Comparison of ENCODE assay signal across 8 cellular contexts in genomic region chr9:95167998-95168397, GRCh38.
A peak's percentile ranks its signal among the peaks of the same experiment; 100 is the strongest.
DNase-seq lines count a peak whose midpoint lies in the region; ATAC-seq and TF ChIP-seq lines count a peak whose summit lies in the region.

No MANE protein-coding gene starts in this region.

- peak overlapping the region; percentile 85; the same call in 1 of the 2 replicates for H4K91ac ChIP-seq in IMR-90 (ENCODE audit: insufficient read depth, low read depth, low read length)

- H2BK5ac ChIP-seq in IMR-90 (ENCODE audit: low read depth, low read length, poor library complexity, severe bottlenecking): peak overlapping the region; percentile 65

- 25% methylated on average over 2 of the region's 4 CpGs; no CpG with 5 or more reads in 1 of the 2 experiments for WGBS in IMR-90 (ENCODE audit: extremely low coverage in 2 of 2, insufficient read length in 1 of 2), 2 experiments
- WGBS in iPS DF 6.9 (ENCODE audit: insufficient coverage, insufficient read length): no CpG with 5 or more reads among the region's 4 CpGs

- H2AFZ ChIP-seq in DND-41 (ENCODE audit: low read depth, low read length): no peak overlapping the region
- H2AFZ ChIP-seq in IMR-90 (replicated peaks; ENCODE audit: low read length, poor library complexity): peak overlapping the region; percentile 89

- H3K14ac ChIP-seq in IMR-90 (replicated peaks; ENCODE audit: low read depth, low read length): peak overlapping the region; percentile 73; the same call in 1 of the 2 replicates

- POLR2A ChIA-PET in IMR-90 (lab: Charles Lee; ENCODE audit: unreplicated experiment): no interaction called here

- H3K79me2 ChIP-seq in DND-41 (ENCODE audit: insufficient read depth, low read length): no peaks in the 10 kb centered on the region

- no peaks in the 10 kb centered on the region for H3K27me3 ChIP-seq in DND-41 (ENCODE audit: insufficient read depth, low read length, poor library complexity)
- no peaks in the 10 kb centered on the region for H3K27me3 ChIP-seq in IMR-90 (ENCODE audit: control insufficient read depth, insufficient read depth, low read length)
- no peaks in the 10 kb centered on the region for H3K27me3 ChIP-seq in adipocyte (replicated peaks; ENCODE audit: control insufficient read depth, insufficient read depth, low read length)
- H3K27me3 ChIP-seq in iPS DF 6.9 (ENCODE audit: control insufficient read depth, insufficient read depth, low read length): no peaks in the 10 kb centered on the region

- H4K20me1 ChIP-seq in DND-41 (ENCODE audit: insufficient read depth, low read length): no peaks in the 10 kb centered on the region
- no peaks in the 10 kb centered on the region for H4K20me1 ChIP-seq in IMR-90 (ENCODE audit: insufficient read depth, low read length)

- H3K9me3 ChIP-seq in DND-41 (ENCODE audit: insufficient read depth, low read length, severe bottlenecking) (no peaks in the 10 kb centered on the region), IMR-90 (ENCODE audit: control insufficient read depth, insufficient read depth, low read length) (no peaks in the 10 kb centered on the region; the same call in 1 of the 2 replicates), adipocyte (ENCODE audit: control insufficient read depth, low read length) (peaks cover 4% of the 10 kb centered on the region), iPS DF 6.9 (ENCODE audit: control insufficient read depth, insufficient read depth, low read length) (no peaks in the 10 kb centered on the region)

- peak overlapping the region; percentile 89 for H2BK20ac ChIP-seq in IMR-90 (ENCODE audit: low read depth, low read length)

- H3K9me1 ChIP-seq in IMR-90 (ENCODE audit: insufficient read depth, low read length): peaks cover 5% of the 10 kb centered on the region

- TF ChIP-seq CTCF in DND-41 (IDR thresholded peaks at IDR 0.05; ENCODE audit: borderline replicate concordance, extremely low read depth, low read length, poor library complexity, severe bottlenecking) (peak; percentile 75), IMR-90 (conservative IDR thresholded peaks at IDR 0.05; ENCODE audit: low read depth, low read length) (peak; percentile 79)

- H3K56ac ChIP-seq in IMR-90 (ENCODE audit: extremely low read depth, insufficient read depth, low read length): no peak overlapping the region

- no TSS peak for BruUV-seq in IMR-90 (replicated peaks; lab: Mats Ljungman, UMichigan)

- H3K4me2 ChIP-seq in DND-41 (ENCODE audit: insufficient read depth, low read length) (no peak overlapping the region), IMR-90 (ENCODE audit: low read depth, low read length) (no peak overlapping the region)

- DNase-seq in DND-41 (peak; percentile 64), IMR-90 (peak; percentile 97), SK-MEL-5 (ENCODE audit: low read depth, low spot score) (peak; percentile 93), adipocyte (ENCODE audit: low read depth) (peak; percentile 95), iPS DF 6.9 (ENCODE audit: low read depth, low spot score) (peak; percentile 87)
- DNase-seq in stimulated activated CD4-positive, alpha-beta T cell treated with anti-CD3 and anti-CD28 coated beads, Interleukin-2, amount 100 ng/mL, for 48 hours: peak; percentile 63 to 75

- CTCF ChIA-PET in IMR-90 (lab: Yijun Ruan, JAX): interaction anchor here (0.6 to 1.7 kb wide), 24 partner anchors 9 to 631 kb away, joined by 3 to 16 read pairs (median 4); no protein-coding TSS in a partner anchor

- ATAC-seq in DND-41 (ENCODE audit: insufficient read depth, low read depth) (peak; percentile 63; the same call in 2 of the 3 replicates), IMR-90 (ENCODE audit: low read depth) (peak; percentile 89), HG03108 (IDR thresholded peaks at IDR 0.05; ENCODE audit: unreplicated experiment) (no peak), HG02885 (IDR thresholded peaks at IDR 0.05; ENCODE audit: poor library complexity, unreplicated experiment) (no peak)

- H2BK15ac ChIP-seq in IMR-90 (ENCODE audit: low read depth, low read length): peak overlapping the region; percentile 89; the same call in 1 of the 3 replicates

- H3K23ac ChIP-seq in IMR-90 (ENCODE audit: low read depth, low read length): no peak overlapping the region; the same call in 1 of the 2 replicates

- H2AK5ac ChIP-seq in IMR-90 (ENCODE audit: low read depth, low read length): no peak overlapping the region

- in situ Hi-C loops in IMR-90 (cut with MboI; ENCODE audit: low sequenced_read_pairs): no loop called here
- in situ Hi-C loops in SK-MEL-5 (cut with HindIII; ENCODE audit: low pct_unique_long_range_greater_than_20kb, low sequenced_read_pairs): no loop called here

- peaks cover 0 to 2% of the 10 kb centered on the region in 2 experiments; a peak in 1 of 4 replicates for H3K79me1 ChIP-seq in IMR-90 (ENCODE audit: low read depth in 1 of 2, low read length in 2 of 2)

- H4K8ac ChIP-seq in IMR-90 (ENCODE audit: low read depth in 2 of 2, low read length in 2 of 2): peak overlapping the region in 1 of 2 experiments; percentile 89; a peak in 3 of 4 replicates

- peak overlapping the region; percentile 86 for H3K4ac ChIP-seq in IMR-90 (ENCODE audit: low read depth, low read length)

- H2BK120ac ChIP-seq in IMR-90 (ENCODE audit: low read depth, low read length): peak overlapping the region; percentile 85

- H3K36me3 ChIP-seq in DND-41 (ENCODE audit: insufficient read depth, low read length) (no peaks in the 10 kb centered on the region; the same call in 1 of the 2 replicates), IMR-90 (ENCODE audit: control insufficient read depth, insufficient read depth, low read length) (no peaks in the 10 kb centered on the region), adipocyte (ENCODE audit: control insufficient read depth, insufficient read depth, low read length, severe bottlenecking) (no peaks in the 10 kb centered on the region), iPS DF 6.9 (ENCODE audit: control insufficient read depth, insufficient read depth, low read length) (no peaks in the 10 kb centered on the region)

- dilution Hi-C loops in IMR-90 (cut with HindIII; ENCODE audit: low sequenced_read_pairs, unreplicated experiment): no loop called here

- H4K5ac ChIP-seq in IMR-90 (ENCODE audit: low read depth, low read length): peak overlapping the region; percentile 46

- peak overlapping the region; percentile 16; the same call in 1 of the 2 replicates for H3K18ac ChIP-seq in IMR-90 (ENCODE audit: low read depth, low read length)

- H3K27ac ChIP-seq in DND-41 (ENCODE audit: low read length): no peak overlapping the region
- H3K27ac ChIP-seq in IMR-90 (ENCODE audit: insufficient read depth, low read length): peak overlapping the region; percentile 15; the same call in 1 of the 2 replicates
- H3K27ac ChIP-seq in iPS DF 6.9 (ENCODE audit: low read length): no peak overlapping the region

- no peak for TF ChIP-seq POLR2A in IMR-90 (IDR thresholded peaks at IDR 0.05; ENCODE audit: low read depth, low read length)

- H3K4me1 ChIP-seq in DND-41 (ENCODE audit: insufficient read depth, low read length) (no peaks in the 10 kb centered on the region), IMR-90 (ENCODE audit: control insufficient read depth, insufficient read depth, low read length) (peaks cover 5% of the 10 kb centered on the region), adipocyte (ENCODE audit: control insufficient read depth, insufficient read depth, low read length) (peaks cover 6% of the 10 kb centered on the region), iPS DF 6.9 (ENCODE audit: control insufficient read depth, insufficient read depth, low read length) (no peaks in the 10 kb centered on the region)

- H3K4me3 ChIP-seq in DND-41 (ENCODE audit: low read depth in 1 of 2, low read length in 2 of 2) (no peak overlapping the region), IMR-90 (ENCODE audit: insufficient read depth, low read depth, low read length) (no peak overlapping the region), adipocyte (ENCODE audit: low read length) (no peak overlapping the region), iPS DF 6.9 (ENCODE audit: low read length) (no peak overlapping the region)

- H3K9ac ChIP-seq in DND-41 (ENCODE audit: low read depth, low read length): no peak overlapping the region
- no peak overlapping the region for H3K9ac ChIP-seq in IMR-90 (ENCODE audit: low read depth, low read length)
- no peak overlapping the region for H3K9ac ChIP-seq in adipocyte (ENCODE audit: low read length)

- TF ChIP-seq RAD21 in IMR-90 (IDR thresholded peaks at IDR 0.05; ENCODE audit: low read length): peak; percentile 72

- peak overlapping the region; percentile 76 for H2AK9ac ChIP-seq in IMR-90 (replicated peaks; ENCODE audit: low read depth, low read length, poor library complexity)

- intact Hi-C loops in IMR-90 (cut with micrococcal nuclease): no loop called here

TF ChIP-seq in IMR-90, 13 proteins besides CTCF, POLR2A, EP300 and RAD21 (continues in another document):
- TF ChIP-seq RFX5 (IDR thresholded peaks at IDR 0.05; ENCODE audit: low read depth, low read length): no peak
- TF ChIP-seq MAZ (IDR thresholded peaks at IDR 0.05; ENCODE audit: borderline replicate concordance, low read depth, low read length): no peak
- no peak for TF ChIP-seq NFE2L2 (IDR thresholded peaks at IDR 0.05; ENCODE audit: low read depth, low read length)
- peak; percentile 67 for TF ChIP-seq SMC3 (IDR thresholded peaks at IDR 0.05; ENCODE audit: low read depth, low read length)
- peak; percentile 45; the same call in 1 of the 2 replicates for TF ChIP-seq CEBPB (IDR thresholded peaks at IDR 0.05; ENCODE audit: low read depth, low read length)
- TF ChIP-seq CHD1 (IDR thresholded peaks at IDR 0.05; ENCODE audit: low read depth, low read length): no peak
- TF ChIP-seq MAFK (IDR thresholded peaks at IDR 0.05; ENCODE audit: low read depth, low read length): no peak
- TF ChIP-seq ELK1 (IDR thresholded peaks at IDR 0.05; ENCODE audit: borderline replicate concordance, low read depth, low read length): no peak
- TF ChIP-seq USF2 (IDR thresholded peaks at IDR 0.05; ENCODE audit: low read depth, low read length): no peak
- 0 out of 2 replicates have a peak, but pooled peaks have one; percentile 2 for TF ChIP-seq FOS (IDR thresholded peaks at IDR 0.05; ENCODE audit: low read depth, low read length)

Comparison
In these comparisons a context has a peak if more than half of its experiments do, and no peak if none do; other contexts are left out.
1. ATAC-seq: peak in DND-41 (single experiment) and IMR-90 (single experiment); none in HG03108 (single experiment) and HG02885 (single experiment).
2. Peak in every context shown above with its lines, with median percentiles within 50 percentile points of each other: DNase-seq.